In the genomic region with DNA sequence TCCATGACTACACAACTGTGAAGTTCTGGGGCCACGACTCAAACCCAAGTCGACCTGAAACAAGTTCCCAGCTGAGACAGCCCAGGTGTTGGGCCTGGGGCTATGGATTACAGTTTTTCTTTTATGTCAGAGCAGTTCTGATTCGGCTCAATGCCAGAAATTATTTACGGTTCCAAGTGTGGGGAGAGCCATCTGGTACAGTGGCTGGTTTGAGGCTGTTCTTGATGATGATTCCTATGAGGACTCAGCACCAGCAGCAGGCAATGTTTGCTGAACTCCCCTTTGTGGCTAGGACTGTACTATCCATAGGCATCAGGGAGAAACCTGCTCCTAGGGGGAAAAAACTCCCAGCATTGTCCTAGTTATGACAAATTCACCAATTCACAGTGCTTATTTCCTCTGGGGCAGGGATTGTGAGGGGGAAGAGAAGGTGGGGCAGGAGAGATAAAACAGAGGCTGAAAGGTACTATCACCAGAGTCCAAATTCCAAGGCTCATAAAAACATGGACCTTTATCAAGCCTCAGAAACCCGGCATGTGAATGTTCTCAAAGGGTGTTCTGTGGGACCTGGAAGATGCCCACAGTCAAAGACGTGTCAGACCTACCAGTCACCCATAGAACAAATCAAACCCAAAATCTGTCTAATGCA, we compare ENCODE assay signal across 19 cellular contexts. TPM values are rescaled to one million over a fixed set of nuclear protein-coding genes. Genes with fewer than 3 reads are reported as not detected.
A peak's percentile ranks its signal among the peaks of the same experiment; 100 is the strongest.
DNase-seq lines count a peak whose midpoint lies in the region; ATAC-seq and TF ChIP-seq lines count a peak whose summit lies in the region.
"Had no signal": no experiment of that assay in that cellular context is flagged by ENCODE, and none has a peak within 500 bp of the region (broad histone marks: within the 10 kb centered on the region; RNA-seq: fewer than 3 reads in every experiment).

No MANE protein-coding gene starts in this region.

- dilution Hi-C loops in mammary epithelial cell (cut with HindIII; ENCODE audit: low sequenced_read_pairs) = no loop called here

- H3K14ac ChIP-seq in trophoblast cell (ENCODE audit: low read length) = no peak overlapping the region

- H2AFZ ChIP-seq in mammary epithelial cell (ENCODE audit: low read depth, low read length) = no peak overlapping the region
- no peak overlapping the region for H2AFZ ChIP-seq in trophoblast cell (ENCODE audit: insufficient read depth, low read length, poor library complexity)
- no peak overlapping the region for H2AFZ ChIP-seq in smooth muscle cell (ENCODE audit: low read depth)

- H3K9ac ChIP-seq in mammary epithelial cell (ENCODE audit: insufficient read depth, low read length) = no peak overlapping the region
- no peak overlapping the region for H3K9ac ChIP-seq in trophoblast cell (ENCODE audit: low read length)
- no peak overlapping the region for H3K9ac ChIP-seq in smooth muscle cell (ENCODE audit: low read depth)

- BruUV-seq in mammary epithelial cell (replicated peaks; lab: Mats Ljungman, UMichigan) = no TSS peak

- H3K4me1 ChIP-seq in mammary epithelial cell (ENCODE audit: insufficient read depth, low read length) (peaks cover 34% of the 10 kb centered on the region), trophoblast cell (ENCODE audit: control insufficient read depth in 1 of 2, insufficient read depth in 2 of 2, low read length in 2 of 2) (peaks cover 4 to 5% of the 10 kb centered on the region in 2 experiments), smooth muscle cell (ENCODE audit: low read depth) (no peaks in the 10 kb centered on the region)
- H3K4me1 ChIP-seq: prostate gland, testis had no signal

- H3K9me3 ChIP-seq in mammary epithelial cell (replicated peaks; ENCODE audit: insufficient read depth, low read length) (no peaks in the 10 kb centered on the region), trophoblast cell (ENCODE audit: insufficient read depth, low read depth, low read length) (peaks cover 6% of the 10 kb centered on the region), smooth muscle cell (replicated peaks; ENCODE audit: low read depth) (no peaks in the 10 kb centered on the region)
- H3K9me3 ChIP-seq: prostate gland, testis had no signal

- H3K4me2 ChIP-seq in mammary epithelial cell (ENCODE audit: insufficient read depth, low read depth, low read length) (no peak overlapping the region), trophoblast cell (ENCODE audit: low read length) (no peak overlapping the region), smooth muscle cell (no peak overlapping the region)

- no peak for ATAC-seq in HG03135 (IDR thresholded peaks at IDR 0.05; ENCODE audit: unreplicated experiment)

- H3K4ac ChIP-seq in trophoblast cell (ENCODE audit: low read depth, low read length) = no peak overlapping the region

- H2BK12ac ChIP-seq in trophoblast cell (ENCODE audit: low read length) = no peak overlapping the region

- H3K36me3 ChIP-seq in mammary epithelial cell (ENCODE audit: insufficient read depth, low read length) = no peaks in the 10 kb centered on the region
- H3K36me3 ChIP-seq in trophoblast cell (ENCODE audit: control insufficient read depth in 1 of 2, insufficient read depth in 2 of 2, low read length in 2 of 2) = peaks cover 2 to 4% of the 10 kb centered on the region in 2 experiments
- no peaks in the 10 kb centered on the region for H3K36me3 ChIP-seq in smooth muscle cell (ENCODE audit: low read depth)
- H3K36me3 ChIP-seq: prostate gland had no signal

- no peak overlapping the region for H2BK5ac ChIP-seq in trophoblast cell (ENCODE audit: low read depth, low read length, poor library complexity)

- no peak overlapping the region for H2AK5ac ChIP-seq in trophoblast cell (ENCODE audit: low read length)

- CTCF ChIA-PET in mammary epithelial cell (lab: Charles Lee; ENCODE audit: low non-redundant PET) = no interaction called here

- in situ Hi-C loops in G401 (cut with HindIII; ENCODE audit: low sequenced_read_pairs) = no loop called here
- in situ Hi-C loops in mammary epithelial cell (cut with MboI; ENCODE audit: low sequenced_read_pairs in 2 of 2) = no loop called here

- H4K12ac ChIP-seq in trophoblast cell (ENCODE audit: low read depth, low read length) = no peak overlapping the region

- H4K8ac ChIP-seq in trophoblast cell (ENCODE audit: low read depth, low read length) = no peak overlapping the region

- H3K27me3 ChIP-seq in mammary epithelial cell (ENCODE audit: insufficient read depth, low read length) (no peaks in the 10 kb centered on the region), trophoblast cell (ENCODE audit: insufficient read depth, low read length) (no peaks in the 10 kb centered on the region), smooth muscle cell (ENCODE audit: low read depth) (no peaks in the 10 kb centered on the region)
- H3K27me3 ChIP-seq: testis had no signal

- H3K27ac ChIP-seq in mammary epithelial cell (ENCODE audit: insufficient read depth, low read depth, low read length) (no peak overlapping the region), trophoblast cell (ENCODE audit: low read depth, low read length) (no peak overlapping the region), smooth muscle cell (ENCODE audit: low read depth) (no peak overlapping the region)
- H3K27ac ChIP-seq: C4-2B, prostate gland, testis had no signal

- DNase-seq in G401 (ENCODE audit: low spot score) (peak; percentile 32), NCI-H1694 treated with DMSO at 0.1 percent for 48 hours (lab: John Stamatoyannopoulos, UW) (peak; percentile 92), mammary epithelial cell (peak; percentile 82), trophoblast cell (peak; percentile 57 to 66), smooth muscle cell (lab: John Stamatoyannopoulos, UW; ENCODE audit: unreplicated experiment) (no peak), iPS-NIHi7 (ENCODE audit: extremely low spot score) (no peak)
- DNase-seq: activated CD4-positive, alpha-beta T cell treated with anti-CD3 and anti-CD28 coated beads for 4 hours; activated naive CD8-positive, alpha-beta T cell treated with anti-CD3 and anti-CD28 coated beads for 36 hours; activated T-cell treated with anti-CD3 and anti-CD28 coated beads for 4 hours; central memory CD4-positive, alpha-beta T cell; GDM1; glutamatergic neuron; kidney; MV-4-11; NCI-H526 treated with DMSO at 0.1 percent for 48 hours; testis had no signal

- H3K79me1 ChIP-seq in trophoblast cell (ENCODE audit: low read length) = no peaks in the 10 kb centered on the region

- no peak overlapping the region for H2BK120ac ChIP-seq in trophoblast cell (ENCODE audit: insufficient read depth, low read length, poor library complexity)

- no peak overlapping the region for H3K4me3 ChIP-seq in mammary epithelial cell (replicated peaks in 1 of 3; ENCODE audit: insufficient read depth in 1 of 3, low read depth in 2 of 3, low read length in 3 of 3)
- H3K4me3 ChIP-seq in trophoblast cell (ENCODE audit: low read depth, low read length) = no peak overlapping the region
- no peak overlapping the region for H3K4me3 ChIP-seq in smooth muscle cell
- H3K4me3 ChIP-seq: prostate gland, testis had no signal

- H3K18ac ChIP-seq in trophoblast cell (ENCODE audit: low read length) = no peak overlapping the region

- H3K79me2 ChIP-seq in mammary epithelial cell (ENCODE audit: insufficient read depth, low read length) (no peaks in the 10 kb centered on the region), trophoblast cell (ENCODE audit: control insufficient read depth, insufficient read depth, low read length, poor library complexity) (no peaks in the 10 kb centered on the region), smooth muscle cell (ENCODE audit: low read depth) (no peaks in the 10 kb centered on the region)

- H4K91ac ChIP-seq in trophoblast cell (ENCODE audit: low read depth, low read length) = no peak overlapping the region

- peaks cover 5% of the 10 kb centered on the region for H3F3A ChIP-seq in smooth muscle cell (ENCODE audit: low read depth)

- TF ChIP-seq CTCF in mammary epithelial cell (conservative IDR thresholded peaks at IDR 0.05 in 1 of 2, IDR thresholded peaks at IDR 0.05 in 1 of 2; ENCODE audit: extremely low read depth in 1 of 2, insufficient read depth in 1 of 2, low read depth in 1 of 2, low read length in 2 of 2) = no peak
- TF ChIP-seq CTCF in smooth muscle cell (IDR thresholded peaks at IDR 0.05; ENCODE audit: borderline replicate concordance, insufficient read depth, poor library complexity, severe bottlenecking) = no peak

- 28% methylated on average over 6 of the region's 6 CpGs for WGBS in mammary epithelial cell (ENCODE audit: low coverage, missing lambda C conversion rate)
- no CpG with 5 or more reads among the region's 6 CpGs for WGBS in trophoblast cell (ENCODE audit: extremely low coverage, insufficient coverage, insufficient read length)
- 69% methylated on average over 6 of the region's 6 CpGs for WGBS in smooth muscle cell (ENCODE audit: low lambda C conversion rate)

- H4K20me1 ChIP-seq in mammary epithelial cell (ENCODE audit: insufficient read depth, low read length) = no peaks in the 10 kb centered on the region
- peaks cover 14% of the 10 kb centered on the region for H4K20me1 ChIP-seq in smooth muscle cell (ENCODE audit: low read depth)

- no peak overlapping the region for H3K23ac ChIP-seq in trophoblast cell (ENCODE audit: low read length)

- intact Hi-C loops in mammary epithelial cell (cut with micrococcal nuclease) = loop anchor here (5.0 kb wide), 1 partner anchor 52 kb away; no protein-coding TSS in a partner anchor

RNA-seq across cellular contexts. Expression of a gene that starts 18.2 kb away (rescaled TPM):
- total RNA-seq in G401 (2014; rRNA removed; shearing (Covaris generic)) = 11.9 and 22.5 TPM in 2 replicates
- total RNA-seq in mammary epithelial cell (10 to 100 TPM; 24.0 to 81.7 TPM), smooth muscle cell (25.2 and 27.0 TPM in 2 replicates)
- polyA plus RNA-seq in mammary epithelial cell (17.0 TPM), smooth muscle cell (7.2 and 9.2 TPM in 2 replicates)
- polyA minus RNA-seq in mammary epithelial cell = 61.0 TPM
- polyA plus RNA-seq in trophoblast cell (2013) = 20.8 and 21.5 TPM in 2 replicates

RNA-seq across cellular contexts. Expression of a gene that starts 36.6 kb away (rescaled TPM):
- total RNA-seq in G401 (2014; rRNA removed; shearing (Covaris generic)) = 41.6 and 63.4 TPM in 2 replicates
- total RNA-seq in mammary epithelial cell (100 to 1,000 TPM in 1 of 2 donors, 10 to 100 TPM in 1; 90.8 to 127 TPM), smooth muscle cell (74.1 and 101 TPM in 2 replicates)
- polyA plus RNA-seq in mammary epithelial cell (55.4 TPM), smooth muscle cell (90.8 and 134 TPM in 2 replicates)
- 70.1 TPM for polyA minus RNA-seq in mammary epithelial cell
- polyA plus RNA-seq in trophoblast cell (2013) = 142 and 143 TPM in 2 replicates

Comparison
In these comparisons a context has a peak if more than half of its experiments do, and no peak if none do; other contexts are left out.
1. DNase-seq: peak in G401 (single experiment), NCI-H1694 treated with DMSO at 0.1 percent for 48 hours (single experiment), mammary epithelial cell (single experiment) and trophoblast cell (2 of 2); none in smooth muscle cell (single experiment) and iPS-NIHi7 (single experiment).